ENCODE assay signal across 1 cellular context in genomic region chr13:102845289-102845629, GRCh38.
TF ChIP-seq lines count a peak whose summit lies in the region.

No MANE protein-coding gene starts in this region.

TF ChIP-seq in GM23338, 12 proteins besides CTCF, POLR2A, EP300 and RAD21 (continued from another document):
- TF ChIP-seq REST (IDR thresholded peaks at IDR 0.05; ENCODE audit: unreplicated experiment) (no peak), STAT1 (IDR thresholded peaks at IDR 0.05; ENCODE audit: unreplicated experiment) (no peak), JUNB (IDR thresholded peaks at IDR 0.05; ENCODE audit: unreplicated experiment) (no peak), POLR2AphosphoS5 (IDR thresholded peaks at IDR 0.05; ENCODE audit: low read depth) (no peak), EZH2phosphoT487 (IDR thresholded peaks at IDR 0.05; ENCODE audit: unreplicated experiment) (no peak), NANOG (IDR thresholded peaks at IDR 0.05; ENCODE audit: borderline replicate concordance) (no peak), CREB1 (CRISPR knock-in tag; IDR thresholded peaks at IDR 0.05; ENCODE audit: low read depth) (no peak), EZH2 (IDR thresholded peaks at IDR 0.05; ENCODE audit: low read depth, unreplicated experiment) (no peak), ZNF114 (CRISPR knock-in tag; IDR thresholded peaks at IDR 0.05) (no peak), ETS1 (IDR thresholded peaks at IDR 0.05) (no peak)
TF ChIP-seq in GM23338: peak in this region for 0.
